7 cellular contexts compared by ENCODE assay signal in genomic region chrX:82041034-82041433, GRCh38.
"Had no signal": no experiment of that assay in that cellular context is flagged by ENCODE, and none has a peak within 500 bp of the region (broad histone marks: within the 10 kb centered on the region; RNA-seq: fewer than 3 reads in every experiment).

No MANE protein-coding gene starts in this region.

- ATAC-seq: GM12878 had no signal

- H3K4me3 ChIP-seq: GM12878 had no signal

- DNase-seq: GDM1, GF-D8 had no signal

- FAIRE-seq: GM12878, GM12891, GM12892, GM18507, GM19239 had no signal
